21 cellular contexts compared by ENCODE assay signal in genomic region chr5:93371893-93372292, GRCh38.
A peak's percentile ranks its signal among the peaks of the same experiment; 100 is the strongest.
DNase-seq lines count a peak whose midpoint lies in the region; ATAC-seq and TF ChIP-seq lines count a peak whose summit lies in the region.
"Had no signal": no experiment of that assay in that cellular context is flagged by ENCODE, and none has a peak within 500 bp of the region (broad histone marks: within the 10 kb centered on the region; RNA-seq: fewer than 3 reads in every experiment).

No MANE protein-coding gene starts in this region.

- H3K9me3 ChIP-seq in SK-N-SH: no peaks in the 10 kb centered on the region
- no peaks in the 10 kb centered on the region for H3K9me3 ChIP-seq in adrenal gland (replicated peaks in 1 of 3)
- H3K9me3 ChIP-seq: BE2C had no signal

- H3K9me2 ChIP-seq in SK-N-SH: no peaks in the 10 kb centered on the region

- H3K4me3 ChIP-seq in SK-N-SH (ENCODE audit: low read depth in 2 of 2, low read length in 1 of 2) (no peak overlapping the region), adrenal gland (no peak overlapping the region)
- H3K4me3 ChIP-seq: BLaER1 treated with 17β-estradiol and CSF1 and Interleukin-3, amounts not matched to agents 10 nM and 100 nM had no signal

- no peak overlapping the region for H3K27ac ChIP-seq in SK-N-SH (ENCODE audit: low read depth in 2 of 2, low read length in 1 of 2)
- H3K27ac ChIP-seq in adrenal gland: no peak overlapping the region
- H3K27ac ChIP-seq: 22Rv1; BLaER1 treated with 17β-estradiol and CSF1 and Interleukin-3, amounts not matched to agents 10 nM and 100 nM had no signal

- TF ChIP-seq EP300 in SK-N-SH (IDR thresholded peaks at IDR 0.05; ENCODE audit: borderline replicate concordance in 1 of 2, low read depth in 1 of 2, low read length in 1 of 2): 0 out of 4 replicates have a peak, but pooled peaks of 1 of the 2 experiments have one; percentile 19

- POLR2A ChIA-PET in SK-N-SH (lab: Yijun Ruan, JAX): no interaction called here

- no peaks in the 10 kb centered on the region for H3K27me3 ChIP-seq in SK-N-SH (ENCODE audit: insufficient read depth)
- H3K27me3 ChIP-seq in adrenal gland: no peaks in the 10 kb centered on the region
- H3K27me3 ChIP-seq: BE2C; BLaER1 treated with 17β-estradiol and CSF1 and Interleukin-3, amounts not matched to agents 10 nM and 100 nM had no signal

- 0 out of 2 replicates have a peak overlapping the region, but pooled peaks have one; percentile 36 for H2AFZ ChIP-seq in SK-N-SH (ENCODE audit: low read depth)

- 72% methylated on average over 2 of the region's 2 CpGs for WGBS in SK-N-SH (ENCODE audit: low lambda C conversion rate)
- WGBS in adrenal gland, 4 donors: 91 to 98% (median 96%) methylated on average over 2 of the region's 2 CpGs

- DNase-seq in SK-N-SH: no peak
- DNase-seq in GM04504 (ENCODE audit: low read depth): peak; percentile 19
- DNase-seq in SK-MEL-5 (ENCODE audit: low read depth, low spot score): peak; percentile 13
- DNase-seq in retina: peak; percentile 24
- no peak for DNase-seq in adrenal gland
- no peak for DNase-seq in cardiac septum (ENCODE audit: low spot score)
- DNase-seq: AML-193; BE2C; Calu3; CD4-positive, alpha-beta T cell; CD8-positive, alpha-beta memory T cell; COR-L47; DND-41; EL; GDM1; H9 had no signal

- H3K4me2 ChIP-seq in SK-N-SH: no peak overlapping the region
- H3K4me2 ChIP-seq: BLaER1 treated with 17β-estradiol and CSF1 and Interleukin-3, amounts not matched to agents 10 nM and 100 nM had no signal

- TF ChIP-seq RAD21 in SK-N-SH (IDR thresholded peaks at IDR 0.05; ENCODE audit: low read length): no peak

- ATAC-seq in SK-N-SH treated with all-trans-retinoic acid at 6 μM for 48 hours (no peak; the same call in 2 of the 3 replicates), HG03139 (IDR thresholded peaks at IDR 0.05; ENCODE audit: unreplicated experiment) (no peak)
- ATAC-seq: HCT116 had no signal

- no peak for TF ChIP-seq POLR2A in adrenal gland (IDR thresholded peaks at IDR 0.05)

- TF ChIP-seq CTCF in SK-N-SH (IDR thresholded peaks at IDR 0.05) (no peak), adrenal gland (IDR thresholded peaks at IDR 0.05) (no peak)

- no peaks in the 10 kb centered on the region for H3F3A ChIP-seq in SK-N-SH (replicated peaks; ENCODE audit: insufficient read depth)

- H3K4me1 ChIP-seq in SK-N-SH (ENCODE audit: control insufficient read depth in 1 of 2, insufficient read depth in 2 of 2, low read depth in 1 of 2, low read length in 1 of 2) (no peaks in the 10 kb centered on the region), adrenal gland (replicated peaks in 1 of 2) (no peaks in the 10 kb centered on the region)
- H3K4me1 ChIP-seq: BE2C; BLaER1 treated with 17β-estradiol and CSF1 and Interleukin-3, amounts not matched to agents 10 nM and 100 nM had no signal

- H3K36me3 ChIP-seq in SK-N-SH (replicated peaks in 1 of 2; ENCODE audit: control insufficient read depth in 1 of 2, insufficient read depth in 2 of 2, low read length in 1 of 2): no peaks in the 10 kb centered on the region
- no peaks in the 10 kb centered on the region for H3K36me3 ChIP-seq in adrenal gland (replicated peaks in 1 of 2)
- H3K36me3 ChIP-seq: BE2C; BLaER1 treated with 17β-estradiol and CSF1 and Interleukin-3, amounts not matched to agents 10 nM and 100 nM had no signal

- H3K79me2 ChIP-seq in SK-N-SH (ENCODE audit: insufficient read depth): no peaks in the 10 kb centered on the region

- in situ Hi-C loops in SK-MEL-5 (cut with HindIII; ENCODE audit: low pct_unique_long_range_greater_than_20kb, low sequenced_read_pairs): no loop called here

- CTCF ChIA-PET in SK-N-SH (lab: Yijun Ruan, JAX): no interaction called here

- intact Hi-C loops in adrenal gland (cut with DNase I): no loop called here
- intact Hi-C loops in cardiac septum (cut with DNase I): no loop called here

- H3K9ac ChIP-seq in SK-N-SH: no peak overlapping the region
- H3K9ac ChIP-seq: BLaER1 treated with 17β-estradiol and CSF1 and Interleukin-3, amounts not matched to agents 10 nM and 100 nM had no signal

- H4K20me1 ChIP-seq in SK-N-SH (ENCODE audit: insufficient read depth): no peaks in the 10 kb centered on the region
- H4K20me1 ChIP-seq: BLaER1 treated with 17β-estradiol and CSF1 and Interleukin-3, amounts not matched to agents 10 nM and 100 nM had no signal

TF ChIP-seq in SK-N-SH, 30 proteins besides CTCF, POLR2A, EP300 and RAD21:
- TF ChIP-seq, protein P1, sequence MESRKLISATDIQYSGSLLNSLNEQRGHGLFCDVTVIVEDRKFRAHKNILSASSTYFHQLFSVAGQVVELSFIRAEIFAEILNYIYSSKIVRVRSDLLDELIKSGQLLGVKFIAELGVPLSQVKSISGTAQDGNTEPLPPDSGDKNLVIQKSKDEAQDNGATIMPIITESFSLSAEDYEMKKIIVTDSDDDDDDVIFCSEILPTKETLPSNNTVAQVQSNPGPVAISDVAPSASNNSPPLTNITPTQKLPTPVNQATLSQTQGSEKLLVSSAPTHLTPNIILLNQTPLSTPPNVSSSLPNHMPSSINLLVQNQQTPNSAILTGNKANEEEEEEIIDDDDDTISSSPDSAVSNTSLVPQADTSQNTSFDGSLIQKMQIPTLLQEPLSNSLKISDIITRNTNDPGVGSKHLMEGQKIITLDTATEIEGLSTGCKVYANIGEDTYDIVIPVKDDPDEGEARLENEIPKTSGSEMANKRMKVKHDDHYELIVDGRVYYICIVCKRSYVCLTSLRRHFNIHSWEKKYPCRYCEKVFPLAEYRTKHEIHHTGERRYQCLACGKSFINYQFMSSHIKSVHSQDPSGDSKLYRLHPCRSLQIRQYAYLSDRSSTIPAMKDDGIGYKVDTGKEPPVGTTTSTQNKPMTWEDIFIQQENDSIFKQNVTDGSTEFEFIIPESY (IDR thresholded peaks at IDR 0.05; ENCODE audit: borderline replicate concordance, low read depth): no peak

TF ChIP-seq in SK-N-SH treated with all-trans-retinoic acid at 6 μM for 48 hours, 23 proteins besides CTCF, POLR2A, EP300 and RAD21 (continues in another document):
- TF ChIP-seq TSHZ2 (CRISPR knock-in tag; IDR thresholded peaks at IDR 0.05) (no peak), ZNF565 (CRISPR knock-in tag; conservative IDR thresholded peaks at IDR 0.05; ENCODE audit: low read depth) (no peak), ZC3H10 (CRISPR knock-in tag; IDR thresholded peaks at IDR 0.05) (no peak), SNAI2 (CRISPR knock-in tag; IDR thresholded peaks at IDR 0.05) (no peak), ZFP3 (CRISPR knock-in tag; IDR thresholded peaks at IDR 0.05) (no peak), GLIS3 (CRISPR knock-in tag; IDR thresholded peaks at IDR 0.05) (no peak), BACH2 (CRISPR knock-in tag; IDR thresholded peaks at IDR 0.05; ENCODE audit: borderline replicate concordance) (no peak), CSDC2 (CRISPR knock-in tag; IDR thresholded peaks at IDR 0.05) (no peak), TCF4 (CRISPR knock-in tag; IDR thresholded peaks at IDR 0.05; ENCODE audit: borderline replicate concordance) (no peak), PPARA (CRISPR knock-in tag; IDR thresholded peaks at IDR 0.05; ENCODE audit: borderline replicate concordance) (no peak)
- TF ChIP-seq, protein P2, sequence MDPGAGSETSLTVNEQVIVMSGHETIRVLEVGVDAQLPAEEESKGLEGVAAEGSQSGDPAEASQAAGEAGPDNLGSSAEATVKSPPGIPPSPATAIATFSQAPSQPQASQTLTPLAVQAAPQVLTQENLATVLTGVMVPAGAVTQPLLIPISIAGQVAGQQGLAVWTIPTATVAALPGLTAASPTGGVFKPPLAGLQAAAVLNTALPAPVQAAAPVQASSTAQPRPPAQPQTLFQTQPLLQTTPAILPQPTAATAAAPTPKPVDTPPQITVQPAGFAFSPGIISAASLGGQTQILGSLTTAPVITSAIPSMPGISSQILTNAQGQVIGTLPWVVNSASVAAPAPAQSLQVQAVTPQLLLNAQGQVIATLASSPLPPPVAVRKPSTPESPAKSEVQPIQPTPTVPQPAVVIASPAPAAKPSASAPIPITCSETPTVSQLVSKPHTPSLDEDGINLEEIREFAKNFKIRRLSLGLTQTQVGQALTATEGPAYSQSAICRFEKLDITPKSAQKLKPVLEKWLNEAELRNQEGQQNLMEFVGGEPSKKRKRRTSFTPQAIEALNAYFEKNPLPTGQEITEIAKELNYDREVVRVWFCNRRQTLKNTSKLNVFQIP (CRISPR knock-in tag; IDR thresholded peaks at IDR 0.05; ENCODE audit: borderline replicate concordance, low read depth): no peak
- TF ChIP-seq, protein P3, sequence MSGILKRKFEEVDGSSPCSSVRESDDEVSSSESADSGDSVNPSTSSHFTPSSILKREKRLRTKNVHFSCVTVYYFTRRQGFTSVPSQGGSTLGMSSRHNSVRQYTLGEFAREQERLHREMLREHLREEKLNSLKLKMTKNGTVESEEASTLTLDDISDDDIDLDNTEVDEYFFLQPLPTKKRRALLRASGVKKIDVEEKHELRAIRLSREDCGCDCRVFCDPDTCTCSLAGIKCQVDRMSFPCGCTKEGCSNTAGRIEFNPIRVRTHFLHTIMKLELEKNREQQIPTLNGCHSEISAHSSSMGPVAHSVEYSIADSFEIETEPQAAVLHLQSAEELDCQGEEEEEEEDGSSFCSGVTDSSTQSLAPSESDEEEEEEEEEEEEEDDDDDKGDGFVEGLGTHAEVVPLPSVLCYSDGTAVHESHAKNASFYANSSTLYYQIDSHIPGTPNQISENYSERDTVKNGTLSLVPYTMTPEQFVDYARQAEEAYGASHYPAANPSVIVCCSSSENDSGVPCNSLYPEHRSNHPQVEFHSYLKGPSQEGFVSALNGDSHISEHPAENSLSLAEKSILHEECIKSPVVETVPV (CRISPR knock-in tag; IDR thresholded peaks at IDR 0.05): no peak

Comparison
In these comparisons a context has a peak if more than half of its experiments do, and no peak if none do; other contexts are left out.
1. DNase-seq: peak in GM04504 (single experiment), SK-MEL-5 (single experiment) and retina (single experiment); none in SK-N-SH (single experiment), adrenal gland (0 of 7) and cardiac septum (single experiment).